Comparison of ENCODE assay signal across 16 cellular contexts in the genomic region with DNA sequence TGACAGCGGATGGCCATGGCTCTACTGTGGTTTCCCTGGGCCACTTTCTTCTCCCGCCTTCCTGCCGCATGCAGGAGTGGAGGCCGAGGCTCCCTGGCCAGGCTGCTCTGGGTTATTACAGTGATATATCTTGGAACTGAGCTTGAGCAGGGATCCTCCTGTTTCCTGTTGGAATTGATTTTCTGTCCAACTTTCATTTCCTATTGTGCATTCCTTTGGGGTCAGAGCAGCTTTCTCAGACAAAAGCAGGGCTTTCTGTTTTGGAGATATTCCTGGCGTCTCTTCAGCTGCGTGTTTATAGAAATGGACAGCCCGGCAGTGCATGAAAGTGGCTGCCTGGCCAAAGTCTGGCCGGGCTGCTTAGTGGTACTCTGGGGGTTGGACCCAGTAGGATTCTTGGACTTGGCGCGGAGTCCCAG.
DNase-seq lines count a peak whose midpoint lies in the region; ATAC-seq and TF ChIP-seq lines count a peak whose summit lies in the region.
"Had no signal": no experiment of that assay in that cellular context is flagged by ENCODE, and none has a peak within 500 bp of the region (broad histone marks: within the 10 kb centered on the region; RNA-seq: fewer than 3 reads in every experiment).

No MANE protein-coding gene starts in this region.

- POLR2A ChIA-PET in PC-3 (lab: Charles Lee; ENCODE audit: unreplicated experiment), result no interaction called here

- H4K20me1 ChIP-seq in GM23248 (ENCODE audit: insufficient read depth) (no peaks in the 10 kb centered on the region), PC-3 (ENCODE audit: low read length) (no peaks in the 10 kb centered on the region)
- H4K20me1 ChIP-seq: BLaER1 treated with 17β-estradiol and CSF1 and Interleukin-3, amounts not matched to agents 10 nM and 100 nM had no signal

- TF ChIP-seq CTCF in chondrocyte (IDR thresholded peaks at IDR 0.05), result no peak
- no peak for TF ChIP-seq CTCF in PC-3 (conservative IDR thresholded peaks at IDR 0.05; ENCODE audit: low read depth, low read length)

- no peaks in the 10 kb centered on the region for H3K27me3 Mint-ChIP-seq in chondrocyte (ENCODE audit: low read depth)
- no peaks in the 10 kb centered on the region for H3K27me3 Mint-ChIP-seq in activated naive CD4-positive, alpha-beta T cell treated with anti-CD3 and anti-CD28 coated beads for 36 hours (ENCODE audit: low read depth)

- no peaks in the 10 kb centered on the region for H3K9me2 ChIP-seq in GM23248 (ENCODE audit: insufficient read depth)
- H3K9me2 ChIP-seq in PC-3 (replicated peaks; ENCODE audit: low read length), result no peaks in the 10 kb centered on the region

- peaks cover 3% of the 10 kb centered on the region for H3K9me3 Mint-ChIP-seq in chondrocyte (ENCODE audit: low read depth)
- H3K9me3 Mint-ChIP-seq in activated naive CD4-positive, alpha-beta T cell treated with anti-CD3 and anti-CD28 coated beads for 36 hours, result no peaks in the 10 kb centered on the region
- H3K9me3 Mint-ChIP-seq: central memory CD8-positive, alpha-beta T cell; stimulated activated effector memory CD8-positive, alpha-beta T cell treated with anti-CD3 and anti-CD28 coated beads, Interleukin-12 subunit alpha, Interleukin-12 subunit beta, amount 100 ng/mL, for 72 hours had no signal

- peak; percentile 77 for ATAC-seq in left ventricle myocardium superior
- peak; percentile 83 for ATAC-seq in sciatic nerve
- ATAC-seq in PC-3, result no peak
- no peak for ATAC-seq in HG03095 (IDR thresholded peaks at IDR 0.05; ENCODE audit: unreplicated experiment)
- ATAC-seq in HG03565 (IDR thresholded peaks at IDR 0.05; ENCODE audit: unreplicated experiment), result no peak
- ATAC-seq: stimulated activated effector memory CD8-positive, alpha-beta T cell treated with anti-CD3 and anti-CD28 coated beads, Interleukin-12 subunit alpha, Interleukin-12 subunit beta, amount 100 ng/mL, for 72 hours had no signal

- CTCF ChIA-PET in PC-3 (lab: Charles Lee), result no interaction called here
- CTCF ChIA-PET in activated naive CD4-positive, alpha-beta T cell treated with anti-CD3 and anti-CD28 coated beads for 36 hours (lab: Charles Lee), result no interaction called here

- 0 out of 2 replicates have a peak overlapping the region, but pooled peaks have one; percentile 46 for H2AFZ ChIP-seq in GM23248
- H2AFZ ChIP-seq in PC-3 (ENCODE audit: low read length), result no peak overlapping the region

- H3K36me3 ChIP-seq in GM23248 (ENCODE audit: low read depth) (no peaks in the 10 kb centered on the region), PC-3 (ENCODE audit: low read depth, low read length) (no peaks in the 10 kb centered on the region)
- H3K36me3 ChIP-seq: BLaER1 treated with 17β-estradiol and CSF1 and Interleukin-3, amounts not matched to agents 10 nM and 100 nM had no signal

- H3K9me3 ChIP-seq in GM23248 (ENCODE audit: low read depth) (no peaks in the 10 kb centered on the region), PC-3 (ENCODE audit: low read length) (no peaks in the 10 kb centered on the region)
- H3K9me3 ChIP-seq: BLaER1 treated with 17β-estradiol and CSF1 and Interleukin-3, amounts not matched to agents 10 nM and 100 nM had no signal

- no peaks in the 10 kb centered on the region for H3K79me2 ChIP-seq in GM23248 (ENCODE audit: insufficient read depth)
- H3K79me2 ChIP-seq in PC-3 (ENCODE audit: low read length), result no peaks in the 10 kb centered on the region

- H3K27ac Mint-ChIP-seq in chondrocyte (ENCODE audit: unreplicated experiment), result peak overlapping the region; percentile 42
- H3K27ac Mint-ChIP-seq in activated naive CD4-positive, alpha-beta T cell treated with anti-CD3 and anti-CD28 coated beads for 36 hours, result no peak overlapping the region
- H3K27ac Mint-ChIP-seq: stimulated activated effector memory CD8-positive, alpha-beta T cell treated with anti-CD3 and anti-CD28 coated beads, Interleukin-12 subunit alpha, Interleukin-12 subunit beta, amount 100 ng/mL, for 72 hours had no signal

- H3K4me2 ChIP-seq in GM23248 (ENCODE audit: unreplicated experiment), result peak overlapping the region; percentile 65
- no peak overlapping the region for H3K4me2 ChIP-seq in PC-3 (ENCODE audit: low read length)
- H3K4me2 ChIP-seq: BLaER1 treated with 17β-estradiol and CSF1 and Interleukin-3, amounts not matched to agents 10 nM and 100 nM had no signal

- H3K27ac ChIP-seq in GM23248 (no peak overlapping the region), PC-3 (ENCODE audit: low read length) (no peak overlapping the region)
- H3K27ac ChIP-seq: BLaER1 treated with 17β-estradiol and CSF1 and Interleukin-3, amounts not matched to agents 10 nM and 100 nM had no signal

- peaks cover 12% of the 10 kb centered on the region; the same call in 1 of the 2 replicates for H3F3A ChIP-seq in GM23248 (ENCODE audit: insufficient read depth)
- no peaks in the 10 kb centered on the region for H3F3A ChIP-seq in PC-3 (ENCODE audit: low read length, unreplicated experiment)

- H3K36me3 Mint-ChIP-seq in chondrocyte (ENCODE audit: low read depth), result no peaks in the 10 kb centered on the region
- H3K36me3 Mint-ChIP-seq in activated naive CD4-positive, alpha-beta T cell treated with anti-CD3 and anti-CD28 coated beads for 36 hours (ENCODE audit: low read depth), result no peaks in the 10 kb centered on the region
- H3K36me3 Mint-ChIP-seq: stimulated activated effector memory CD8-positive, alpha-beta T cell treated with anti-CD3 and anti-CD28 coated beads, Interleukin-12 subunit alpha, Interleukin-12 subunit beta, amount 100 ng/mL, for 72 hours had no signal

- 26 to 28% methylated on average over 10 of the region's 10 CpGs for WGBS in GM23248 (ENCODE audit: low coverage in 1 of 2, low lambda C conversion rate in 2 of 2, missing lambda C conversion rate in 2 of 2), 2 experiments

- peaks cover 18% of the 10 kb centered on the region for H3K4me1 ChIP-seq in GM23248 (ENCODE audit: insufficient read depth)
- no peaks in the 10 kb centered on the region for H3K4me1 ChIP-seq in PC-3 (ENCODE audit: insufficient read depth, low read length)
- H3K4me1 ChIP-seq: BLaER1 treated with 17β-estradiol and CSF1 and Interleukin-3, amounts not matched to agents 10 nM and 100 nM had no signal

- H3K9ac ChIP-seq in GM23248, result 0 out of 2 replicates have a peak overlapping the region, but pooled peaks have one; percentile 9
- H3K9ac ChIP-seq in PC-3 (ENCODE audit: low read length), result no peak overlapping the region
- H3K9ac ChIP-seq: BLaER1 treated with 17β-estradiol and CSF1 and Interleukin-3, amounts not matched to agents 10 nM and 100 nM had no signal

- peaks cover 13% of the 10 kb centered on the region for H3K4me1 Mint-ChIP-seq in chondrocyte (ENCODE audit: low read depth)
- H3K4me1 Mint-ChIP-seq in activated naive CD4-positive, alpha-beta T cell treated with anti-CD3 and anti-CD28 coated beads for 36 hours (ENCODE audit: low read depth), result no peaks in the 10 kb centered on the region
- H3K4me1 Mint-ChIP-seq: central memory CD8-positive, alpha-beta T cell; stimulated activated effector memory CD8-positive, alpha-beta T cell treated with anti-CD3 and anti-CD28 coated beads, Interleukin-12 subunit alpha, Interleukin-12 subunit beta, amount 100 ng/mL, for 72 hours had no signal

- in situ Hi-C loops in GM23248 (cut with MboI), result no loop called here

- H3K27me3 ChIP-seq in GM23248 (replicated peaks; ENCODE audit: insufficient read depth), result no peaks in the 10 kb centered on the region
- peaks cover 75% of the 10 kb centered on the region for H3K27me3 ChIP-seq in PC-3 (ENCODE audit: low read length)

- H3K4me3 Mint-ChIP-seq in chondrocyte (ENCODE audit: unreplicated experiment), result no peak overlapping the region
- no peak overlapping the region for H3K4me3 Mint-ChIP-seq in activated naive CD4-positive, alpha-beta T cell treated with anti-CD3 and anti-CD28 coated beads for 36 hours
- H3K4me3 Mint-ChIP-seq: central memory CD8-positive, alpha-beta T cell; stimulated activated effector memory CD8-positive, alpha-beta T cell treated with anti-CD3 and anti-CD28 coated beads, Interleukin-12 subunit alpha, Interleukin-12 subunit beta, amount 100 ng/mL, for 72 hours had no signal

- H3K4me3 ChIP-seq in GM23248 (peak overlapping the region; percentile 53), PC-3 (ENCODE audit: low read length) (no peak overlapping the region)
- H3K4me3 ChIP-seq: BLaER1 treated with 17β-estradiol and CSF1 and Interleukin-3, amounts not matched to agents 10 nM and 100 nM had no signal

- DNase-seq in GM23248 (peak; percentile 55), chondrocyte (ENCODE audit: low spot score) (no peak), left ventricle myocardium superior (peak; percentile 45), sciatic nerve (ENCODE audit: low spot score) (no peak), PC-3 (no peak)
- DNase-seq in activated naive CD4-positive, alpha-beta T cell treated with anti-CD3 and anti-CD28 coated beads for 36 hours, result no peak
- DNase-seq: NCI-H1930; NCI-H748 treated with DMSO at 0.1 percent for 48 hours; RPMI8226; stimulated activated CD4-positive, alpha-beta T cell treated with anti-CD3 and anti-CD28 coated beads, Interleukin-2, amount 100 ng/mL, for 48 hours; T1000 had no signal

- no TSS peak for BruUV-seq in PC-3 (replicated peaks; lab: Mats Ljungman, UMichigan)

- intact Hi-C loops in left ventricle myocardium superior (cut with micrococcal nuclease), result no loop called here
- intact Hi-C loops in sciatic nerve (cut with DNase I), result no loop called here
- intact Hi-C loops in PC-3 (cut with micrococcal nuclease), result no loop called here
- intact Hi-C loops in activated naive CD4-positive, alpha-beta T cell treated with anti-CD3 and anti-CD28 coated beads for 36 hours (cut with micrococcal nuclease), result no loop called here

Comparison
In these comparisons a context has a peak if more than half of its experiments do, and no peak if none do; other contexts are left out.
1. DNase-seq: peak in GM23248 (single experiment) and left ventricle myocardium superior (single experiment); none in chondrocyte (single experiment), sciatic nerve (single experiment), PC-3 (single experiment) and activated naive CD4-positive, alpha-beta T cell treated with anti-CD3 and anti-CD28 coated beads for 36 hours (single experiment).
2. ATAC-seq: peak in left ventricle myocardium superior (single experiment) and sciatic nerve (single experiment); none in PC-3 (single experiment), HG03095 (single experiment) and HG03565 (single experiment).